In the genomic region with DNA sequence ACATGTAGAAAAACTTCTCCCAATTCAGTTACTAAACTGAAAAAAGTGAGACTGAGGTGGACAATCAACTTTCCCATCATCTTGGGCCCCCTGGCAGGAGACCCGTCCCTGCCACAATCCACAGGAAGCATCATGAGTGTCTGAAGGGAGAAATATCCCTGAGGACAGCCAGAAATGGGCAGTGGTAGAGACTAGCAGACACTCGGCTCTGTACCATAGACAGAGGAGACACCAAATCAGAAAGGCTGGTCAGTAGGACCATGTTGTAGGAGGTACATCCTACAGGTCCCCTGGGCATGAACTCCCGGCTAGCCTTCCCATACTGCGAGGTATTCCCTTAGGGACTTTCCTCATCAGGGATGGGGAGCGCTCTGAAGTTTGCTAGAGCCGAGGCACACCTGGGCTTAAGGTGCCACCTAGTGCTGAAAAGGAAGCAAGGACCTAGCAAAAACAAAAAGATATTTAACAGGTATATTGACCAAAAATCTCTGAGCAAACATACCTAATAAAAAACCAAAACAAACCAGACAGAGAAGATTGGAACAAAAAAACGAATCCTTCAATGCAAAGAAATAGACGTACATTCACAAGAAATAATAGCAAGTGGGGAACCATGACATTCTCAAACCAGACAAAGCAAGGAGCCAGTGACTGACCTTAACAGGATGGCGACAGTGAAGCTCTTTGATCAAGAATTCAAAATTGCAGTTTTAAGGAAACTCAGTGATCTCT, we compare ENCODE assay signal across 9 cellular contexts. TPM values are rescaled to one million over a fixed set of nuclear protein-coding genes. Genes with fewer than 3 reads are reported as not detected.
DNase-seq lines count a peak whose midpoint lies in the region; TF ChIP-seq lines count a peak whose summit lies in the region.
"Had no signal": no experiment of that assay in that cellular context is flagged by ENCODE, and none has a peak within 500 bp of the region (broad histone marks: within the 10 kb centered on the region; RNA-seq: fewer than 3 reads in every experiment).

No MANE protein-coding gene starts in this region.

- H3F3A ChIP-seq in neural progenitor cell (ENCODE audit: low read depth) = no peaks in the 10 kb centered on the region

- H3K79me2 ChIP-seq in mammary epithelial cell (ENCODE audit: insufficient read depth, low read length) = no peaks in the 10 kb centered on the region
- no peaks in the 10 kb centered on the region for H3K79me2 ChIP-seq in neural progenitor cell (ENCODE audit: low read depth)

- H3K36me3 ChIP-seq in mammary epithelial cell (ENCODE audit: insufficient read depth, low read length) = no peaks in the 10 kb centered on the region
- H3K36me3 ChIP-seq in neural progenitor cell = no peaks in the 10 kb centered on the region
- H3K36me3 ChIP-seq in effector memory CD4-positive, alpha-beta T cell (ENCODE audit: control insufficient read depth, insufficient read depth, low read length) = no peaks in the 10 kb centered on the region
- no peaks in the 10 kb centered on the region for H3K36me3 ChIP-seq in right atrium auricular region

- H3K4me2 ChIP-seq in mammary epithelial cell (ENCODE audit: insufficient read depth, low read depth, low read length) (no peak overlapping the region), neural progenitor cell (no peak overlapping the region)

- no peak overlapping the region for H3K9ac ChIP-seq in mammary epithelial cell (ENCODE audit: insufficient read depth, low read length)
- H3K9ac ChIP-seq in neural progenitor cell = no peak overlapping the region

- H2AFZ ChIP-seq in mammary epithelial cell (ENCODE audit: low read depth, low read length) = no peak overlapping the region
- no peak overlapping the region for H2AFZ ChIP-seq in neural progenitor cell (replicated peaks)

- H3K9me3 ChIP-seq in mammary epithelial cell (replicated peaks; ENCODE audit: insufficient read depth, low read length) (no peaks in the 10 kb centered on the region), neural progenitor cell (ENCODE audit: low read depth) (peaks cover 6% of the 10 kb centered on the region), right atrium auricular region (peaks cover 0 to 27% of the 10 kb centered on the region in 2 donors)
- no peaks in the 10 kb centered on the region for H3K9me3 ChIP-seq in effector memory CD4-positive, alpha-beta T cell (ENCODE audit: control insufficient read depth, low read length)

- H3K27ac ChIP-seq in mammary epithelial cell (ENCODE audit: insufficient read depth, low read depth, low read length) = no peak overlapping the region
- H3K27ac ChIP-seq in neural progenitor cell = no peak overlapping the region
- no peak overlapping the region for H3K27ac ChIP-seq in coronary artery
- no peak overlapping the region for H3K27ac ChIP-seq in effector memory CD4-positive, alpha-beta T cell (ENCODE audit: insufficient read depth, low read length, poor library complexity, severe bottlenecking)
- no peak overlapping the region for H3K27ac ChIP-seq in right atrium auricular region

- H3K4me1 ChIP-seq in mammary epithelial cell (ENCODE audit: insufficient read depth, low read length) (no peaks in the 10 kb centered on the region), neural progenitor cell (no peaks in the 10 kb centered on the region), right atrium auricular region (no peaks in the 10 kb centered on the region)
- no peaks in the 10 kb centered on the region for H3K4me1 ChIP-seq in effector memory CD4-positive, alpha-beta T cell (ENCODE audit: control insufficient read depth, insufficient read depth, low read length, poor library complexity, severe bottlenecking)

- no peaks in the 10 kb centered on the region for H3K4me1 Mint-ChIP-seq in neural progenitor cell

- H4K20me1 ChIP-seq in mammary epithelial cell (ENCODE audit: insufficient read depth, low read length) = no peaks in the 10 kb centered on the region
- H4K20me1 ChIP-seq in neural progenitor cell (ENCODE audit: low read depth) = no peaks in the 10 kb centered on the region

- H3K27me3 ChIP-seq in mammary epithelial cell (ENCODE audit: insufficient read depth, low read length) (no peaks in the 10 kb centered on the region), neural progenitor cell (no peaks in the 10 kb centered on the region), right atrium auricular region (no peaks in the 10 kb centered on the region)
- no peaks in the 10 kb centered on the region for H3K27me3 ChIP-seq in effector memory CD4-positive, alpha-beta T cell (replicated peaks; ENCODE audit: control insufficient read depth, insufficient read depth, low read length, poor library complexity, severe bottlenecking)

- WGBS in mammary epithelial cell (ENCODE audit: low coverage, missing lambda C conversion rate) = 21% methylated on average over 9 of the region's 9 CpGs

- BruUV-seq in mammary epithelial cell (replicated peaks; lab: Mats Ljungman, UMichigan) = no TSS peak

- TF ChIP-seq CTCF in GM12874 (IDR thresholded peaks at IDR 0.05; ENCODE audit: insufficient read depth, low read depth, low read length) = peak; percentile 21; the same call in 1 of the 2 replicates
- peak; percentile 53 to 82 for TF ChIP-seq CTCF in mammary epithelial cell (conservative IDR thresholded peaks at IDR 0.05 in 1 of 2, IDR thresholded peaks at IDR 0.05 in 1 of 2; ENCODE audit: extremely low read depth in 1 of 2, insufficient read depth in 1 of 2, low read depth in 1 of 2, low read length in 2 of 2)
- TF ChIP-seq CTCF in neural progenitor cell (IDR thresholded peaks at IDR 0.05) = peak; percentile 71
- no peak for TF ChIP-seq CTCF in coronary artery (IDR thresholded peaks at IDR 0.05)
- TF ChIP-seq CTCF in right atrium auricular region (IDR thresholded peaks at IDR 0.05) = no peak

- in situ Hi-C loops in mammary epithelial cell (cut with MboI; ENCODE audit: low sequenced_read_pairs in 2 of 2) = loop anchor here (10.0 to 25.0 kb wide), 3 partner anchors 261 to 449 kb away; no protein-coding TSS in a partner anchor

- H3K36me3 Mint-ChIP-seq in neural progenitor cell = peaks cover 5% of the 10 kb centered on the region

- intact Hi-C loops in mammary epithelial cell (cut with micrococcal nuclease) = loop anchor here (1.0 kb wide), 3 partner anchors 176 to 438 kb away; no protein-coding TSS in a partner anchor

- H3K27me3 Mint-ChIP-seq in neural progenitor cell (ENCODE audit: insufficient read depth, low read depth) = peaks cover 2% of the 10 kb centered on the region

- H3K4me3 ChIP-seq in mammary epithelial cell (replicated peaks in 1 of 3; ENCODE audit: insufficient read depth in 1 of 3, low read depth in 2 of 3, low read length in 3 of 3) = no peak overlapping the region
- no peak overlapping the region for H3K4me3 ChIP-seq in neural progenitor cell
- no peak overlapping the region for H3K4me3 ChIP-seq in coronary artery
- H3K4me3 ChIP-seq in effector memory CD4-positive, alpha-beta T cell (ENCODE audit: insufficient read depth, low read depth, low read length, poor library complexity, severe bottlenecking) = no peak overlapping the region
- no peak overlapping the region for H3K4me3 ChIP-seq in right atrium auricular region

- CTCF ChIA-PET in mammary epithelial cell (lab: Charles Lee; ENCODE audit: low non-redundant PET) = no interaction called here

- peaks cover 31% of the 10 kb centered on the region for H3K9me3 Mint-ChIP-seq in neural progenitor cell

- no peak overlapping the region for H3K27ac Mint-ChIP-seq in neural progenitor cell

- H3K4me3 Mint-ChIP-seq in neural progenitor cell = no peak overlapping the region

- DNase-seq in NCI-H2107 treated with DMSO at 0.1 percent for 48 hours (lab: John Stamatoyannopoulos, UW; ENCODE audit: unreplicated experiment) (peak; percentile 19), mammary epithelial cell (peak; percentile 58), neural progenitor cell (ENCODE audit: low spot score) (peak; percentile 76), anterior cingulate cortex (lab: John Stamatoyannopoulos, UW) (no peak), coronary artery (ENCODE audit: low spot score) (no peak), right atrium auricular region (ENCODE audit: low spot score) (no peak)
- DNase-seq in effector memory CD4-positive, alpha-beta T cell = no peak
- DNase-seq: cerebellar nuclear complex had no signal

- dilution Hi-C loops in mammary epithelial cell (cut with HindIII; ENCODE audit: low sequenced_read_pairs) = no loop called here

RNA-seq across cellular contexts. Expression of gene HAUS3, which starts 55.6 kb away (rescaled TPM):
- 10 to 100 TPM in 1 of 2 donors, 1 to 10 TPM in 1; 9.2 to 12.8 TPM for total RNA-seq in mammary epithelial cell
- polyA plus RNA-seq in mammary epithelial cell = 4.2 TPM
- 3.5 TPM for polyA minus RNA-seq in mammary epithelial cell
- 24.4 and 25.0 TPM in 2 replicates for total RNA-seq in neural progenitor cell (ENCODE audit: low replicate concordance)
- total RNA-seq in right atrium auricular region = 1 to 10 TPM; 3.7 to 4.1 TPM

RNA-seq across cellular contexts. Expression of gene POLN, which starts 55.6 kb away (rescaled TPM):
- total RNA-seq in mammary epithelial cell (under 1 TPM; 0.42 to 0.83 TPM), neural progenitor cell (ENCODE audit: low replicate concordance) (1.5 and 1.7 TPM in 2 replicates), right atrium auricular region (1 to 10 TPM; 1.3 to 2.8 TPM)
- polyA plus RNA-seq in mammary epithelial cell = 0.18 TPM
- polyA minus RNA-seq in mammary epithelial cell = not detected

Comparison
In these comparisons a context has a peak if more than half of its experiments do, and no peak if none do; other contexts are left out.
1. CTCF ChIP-seq: peak in GM12874 (single experiment), mammary epithelial cell (2 of 2) and neural progenitor cell (single experiment); none in coronary artery (single experiment) and right atrium auricular region (0 of 2).
2. DNase-seq: peak in NCI-H2107 treated with DMSO at 0.1 percent for 48 hours (single experiment), mammary epithelial cell (single experiment) and neural progenitor cell (single experiment); none in anterior cingulate cortex (0 of 58), coronary artery (single experiment), effector memory CD4-positive, alpha-beta T cell (0 of 3) and right atrium auricular region (single experiment).